In genomic region chr6:111631930-111632460, GRCh38 we compare ENCODE assay signal across 16 cellular contexts. TPM values are rescaled to one million over a fixed set of nuclear protein-coding genes. Genes with fewer than 3 reads are reported as not detected.
DNase-seq lines count a peak whose midpoint lies in the region; ATAC-seq, FAIRE-seq and TF ChIP-seq lines count a peak whose summit lies in the region.
"Had no signal": no experiment of that assay in that cellular context is flagged by ENCODE, and none has a peak within 500 bp of the region (broad histone marks: within the 10 kb centered on the region; RNA-seq: fewer than 3 reads in every experiment).

No MANE protein-coding gene starts in this region.

- DNase-seq in DMS79 (lab: John Stamatoyannopoulos, UW) (peak; percentile 80), Karpas-422 (peak; percentile 9), endodermal cell (peak; percentile 78), psoas muscle (no peak), DMS114 treated with DMSO at 0.1 percent for 48 hours (lab: John Stamatoyannopoulos, UW; ENCODE audit: unreplicated experiment) (no peak), H54 (ENCODE audit: insufficient read length, low spot score) (no peak)
- DNase-seq: activated CD4-positive, alpha-beta T cell treated with anti-CD3 and anti-CD28 coated beads for 4 hours; amygdala; CD4-positive, alpha-beta memory T cell; HCEC 1CT; ovary; T-helper 2 cell had no signal

- H2AFZ ChIP-seq in Karpas-422 (ENCODE audit: low read length), result no peak overlapping the region

- intact Hi-C loops in psoas muscle (cut with DNase I), result no loop called here

- no peak overlapping the region for H3K27ac Mint-ChIP-seq in endodermal cell
- H3K27ac Mint-ChIP-seq: CD4-positive, alpha-beta memory T cell had no signal

- no peak for TF ChIP-seq POLR2A in H54 (IDR thresholded peaks at IDR 0.05; ENCODE audit: low read depth, low read length)

- H3K36me3 Mint-ChIP-seq in endodermal cell (ENCODE audit: low read depth), result no peaks in the 10 kb centered on the region

- peaks cover 4% of the 10 kb centered on the region for H3K27me3 Mint-ChIP-seq in endodermal cell (ENCODE audit: insufficient read depth)
- H3K27me3 Mint-ChIP-seq: CD4-positive, alpha-beta memory T cell had no signal

- no peaks in the 10 kb centered on the region for H3K4me1 ChIP-seq in Karpas-422 (ENCODE audit: low read length)
- H3K4me1 ChIP-seq in endodermal cell (ENCODE audit: control insufficient read depth, insufficient read depth, low read length), result no peaks in the 10 kb centered on the region
- H3K4me1 ChIP-seq in psoas muscle, result peaks cover 11% of the 10 kb centered on the region

- TF ChIP-seq CTCF in endodermal cell (conservative IDR thresholded peaks at IDR 0.05) (peak; percentile 34), psoas muscle (IDR thresholded peaks at IDR 0.05) (no peak)

- no peak for FAIRE-seq in H54 (lab: Jason Lieb, UNC)
- FAIRE-seq: HTR-8/SVneo had no signal

- ATAC-seq in psoas muscle (peak; percentile 24 to 60 (median 54)), GM21360 (IDR thresholded peaks at IDR 0.05; ENCODE audit: unreplicated experiment) (no peak)
- ATAC-seq: Right ventricle myocardium inferior had no signal

- H3K27me3 ChIP-seq in Karpas-422 (ENCODE audit: low read length), result no peaks in the 10 kb centered on the region
- no peaks in the 10 kb centered on the region for H3K27me3 ChIP-seq in endodermal cell (ENCODE audit: control insufficient read depth, insufficient read depth, low read length, poor library complexity, severe bottlenecking)
- H3K27me3 ChIP-seq in psoas muscle (ENCODE audit: insufficient read depth in 3 of 3, low read length in 2 of 3), result no peaks in the 10 kb centered on the region
- H3K27me3 ChIP-seq: ovary had no signal

- H3K79me2 ChIP-seq in Karpas-422 (ENCODE audit: low read length), result no peaks in the 10 kb centered on the region

- H3K9me2 ChIP-seq in Karpas-422 (replicated peaks; ENCODE audit: insufficient read depth, low read length), result no peaks in the 10 kb centered on the region

- H3K9me3 ChIP-seq in Karpas-422 (ENCODE audit: low read length) (no peaks in the 10 kb centered on the region; the same call in 1 of the 2 replicates), endodermal cell (ENCODE audit: control insufficient read depth, low read length) (no peaks in the 10 kb centered on the region), psoas muscle (no peaks in the 10 kb centered on the region)
- H3K9me3 ChIP-seq: ovary had no signal

- H3K4me3 Mint-ChIP-seq in endodermal cell, result no peak overlapping the region
- H3K4me3 Mint-ChIP-seq: CD4-positive, alpha-beta memory T cell had no signal

- no peak overlapping the region for H3K4me2 ChIP-seq in Karpas-422 (ENCODE audit: low read depth, low read length, poor library complexity, severe bottlenecking)

- H3K4me1 Mint-ChIP-seq in endodermal cell, result peaks cover 11% of the 10 kb centered on the region
- H3K4me1 Mint-ChIP-seq: CD4-positive, alpha-beta memory T cell had no signal

- H3K9ac ChIP-seq in Karpas-422 (ENCODE audit: low read length) (no peak overlapping the region), endodermal cell (ENCODE audit: extremely low read depth, low read length, poor library complexity, severe bottlenecking) (no peak overlapping the region)

- H3K27ac ChIP-seq in Karpas-422 (ENCODE audit: low read length) (no peak overlapping the region), endodermal cell (ENCODE audit: low read depth, low read length) (no peak overlapping the region), psoas muscle (no peak overlapping the region)
- H3K27ac ChIP-seq: coronary artery, ovary had no signal

- H3K36me3 ChIP-seq in Karpas-422 (ENCODE audit: insufficient read depth, low read length) (peaks cover 4% of the 10 kb centered on the region; the same call in 1 of the 2 replicates), endodermal cell (ENCODE audit: control insufficient read depth, insufficient read depth, low read length) (no peaks in the 10 kb centered on the region), psoas muscle (ENCODE audit: insufficient read depth in 1 of 2, low read depth in 1 of 2) (no peaks in the 10 kb centered on the region)
- H3K36me3 ChIP-seq: ovary had no signal

- H3K4me3 ChIP-seq in Karpas-422 (ENCODE audit: low read length), result no peak overlapping the region
- H3K4me3 ChIP-seq in endodermal cell (ENCODE audit: low read length), result no peak overlapping the region
- no peak overlapping the region for H3K4me3 ChIP-seq in psoas muscle
- H3K4me3 ChIP-seq: coronary artery, ovary had no signal

- WGBS in endodermal cell (ENCODE audit: insufficient coverage in 1 of 2, insufficient read length in 1 of 2), 2 experiments, result 55 to 63% methylated on average over 2 to 8 of the region's 8 CpGs
- 49 to 55% (median 52%) methylated on average over 8 of the region's 8 CpGs for WGBS in psoas muscle, 3 donors

- H3K9me3 Mint-ChIP-seq in endodermal cell, result no peaks in the 10 kb centered on the region

- H4K20me1 ChIP-seq in Karpas-422 (ENCODE audit: insufficient read depth, low read depth, low read length), result no peaks in the 10 kb centered on the region

RNA-seq across cellular contexts. Expression of gene TRAF3IP2, which starts 26.3 kb away (rescaled TPM):
- 51.2 and 55.5 TPM in 2 replicates for total RNA-seq in Karpas-422 (2014; rRNA removed; shearing (Covaris generic); ENCODE audit: low replicate concordance)
- total RNA-seq in endodermal cell (10 to 100 TPM; 15.1 to 18.8 TPM), psoas muscle (10 to 100 TPM; 17.1 to 49.3 (median 19.5) TPM)
- polyA plus RNA-seq in endodermal cell (2013, experiment 1 of 2), result 3.9 TPM
- polyA plus RNA-seq in endodermal cell (2013, experiment 2 of 2), result 5.3 TPM
- 10 to 100 TPM in 2 of 3 donors, 1 to 10 TPM in 1; 7.9 to 46.5 (median 11.6) TPM for polyA plus RNA-seq in psoas muscle

Comparison
In these comparisons a context has a peak if more than half of its experiments do, and no peak if none do; other contexts are left out.
1. DNase-seq: peak in DMS79 (single experiment), Karpas-422 (single experiment) and endodermal cell (single experiment); none in psoas muscle (0 of 2), DMS114 treated with DMSO at 0.1 percent for 48 hours (single experiment) and H54 (single experiment).